In the genomic region with DNA sequence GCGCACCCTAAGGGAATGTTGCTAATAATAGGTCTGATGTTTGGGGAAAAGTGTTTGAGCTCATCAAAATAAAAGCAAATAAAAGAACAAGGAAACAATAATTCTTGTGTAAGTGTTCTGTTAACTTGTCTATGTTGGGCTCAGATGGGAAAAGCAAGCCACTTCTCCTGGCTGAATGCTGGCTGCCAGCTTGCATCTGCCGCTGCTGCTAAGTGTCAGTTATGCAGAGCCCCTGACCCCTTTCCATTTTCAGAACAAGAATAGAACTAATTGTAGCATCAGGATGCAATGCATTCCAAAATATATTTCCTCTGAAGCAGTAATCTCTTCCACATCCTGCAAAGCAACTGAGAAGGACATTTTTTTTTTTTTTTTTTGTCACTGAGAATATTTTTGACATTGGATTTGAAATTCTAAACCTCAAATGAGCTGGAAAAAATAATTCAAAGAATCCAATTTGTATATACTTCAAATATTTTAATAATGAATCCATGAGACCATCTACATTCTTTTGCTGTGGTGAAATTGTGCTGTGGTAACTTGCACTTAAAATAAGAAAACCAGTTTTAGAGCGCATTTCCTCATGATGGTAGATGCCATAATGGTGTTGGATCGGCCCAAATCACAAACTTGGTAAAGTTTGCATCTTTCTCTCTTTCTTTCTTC, we compare ENCODE assay signal across 20 cellular contexts. TPM values are rescaled to one million over a fixed set of nuclear protein-coding genes. Genes with fewer than 3 reads are reported as not detected.
A peak's percentile ranks its signal among the peaks of the same experiment; 100 is the strongest.
DNase-seq lines count a peak whose midpoint lies in the region; ATAC-seq and TF ChIP-seq lines count a peak whose summit lies in the region.
"Had no signal": no experiment of that assay in that cellular context is flagged by ENCODE, and none has a peak within 500 bp of the region (broad histone marks: within the 10 kb centered on the region; RNA-seq: fewer than 3 reads in every experiment).

No MANE protein-coding gene starts in this region.

- H3K9me3 Mint-ChIP-seq in activated T-cell treated with anti-CD3 and anti-CD28 coated beads, Interleukin-2, amount 50 U/mL, for 72 hours = peaks cover 0 to 2% of the 10 kb centered on the region in 2 donors

- no peak overlapping the region for H3K14ac ChIP-seq in mesenchymal stem cell (ENCODE audit: low read length in 2 of 2)

- no peak overlapping the region for H3K9ac ChIP-seq in mesenchymal stem cell (ENCODE audit: low read length)
- H3K9ac ChIP-seq: BLaER1 treated with 17β-estradiol and CSF1 and Interleukin-3, amounts not matched to agents 10 nM and 100 nM had no signal

- no peak overlapping the region for H2BK120ac ChIP-seq in mesenchymal stem cell (ENCODE audit: low read depth, low read length)

- H3K4me1 Mint-ChIP-seq in activated T-cell treated with anti-CD3 and anti-CD28 coated beads, Interleukin-2, amount 50 U/mL, for 72 hours (ENCODE audit: low read depth) = peaks cover 4% of the 10 kb centered on the region

- no peak overlapping the region for H2AFZ ChIP-seq in mesenchymal stem cell (ENCODE audit: low read depth, low read length)

- H3K27me3 Mint-ChIP-seq in activated T-cell treated with anti-CD3 and anti-CD28 coated beads, Interleukin-2, amount 50 U/mL, for 72 hours (ENCODE audit: low read depth) = peaks cover 13% of the 10 kb centered on the region

- no peaks in the 10 kb centered on the region for H3K27me3 ChIP-seq in mesenchymal stem cell (ENCODE audit: control insufficient read depth in 1 of 2, insufficient read depth in 1 of 2, low read length in 2 of 2)
- H3K27me3 ChIP-seq: adrenal gland; BLaER1 treated with 17β-estradiol and CSF1 and Interleukin-3, amounts not matched to agents 10 nM and 100 nM; left lung; vagina had no signal

- no peaks in the 10 kb centered on the region for H3K9me3 ChIP-seq in mesenchymal stem cell (ENCODE audit: control insufficient read depth, low read length)
- H3K9me3 ChIP-seq: adrenal gland, left lung, prostate gland, vagina had no signal

- TF ChIP-seq RAD21 in Ishikawa (IDR thresholded peaks at IDR 0.05; ENCODE audit: low read depth) = no peak

- no peak overlapping the region for H3K4ac ChIP-seq in mesenchymal stem cell (ENCODE audit: low read depth in 1 of 2, low read length in 2 of 2)

- peak overlapping the region; percentile 71 for H2BK5ac ChIP-seq in mesenchymal stem cell (ENCODE audit: low read depth, low read length, poor library complexity, severe bottlenecking)

- H3K4me3 ChIP-seq in AG10803 (ENCODE audit: low read length) = peak overlapping the region; percentile 7; the same call in 1 of the 2 replicates
- H3K4me3 ChIP-seq in mesenchymal stem cell (ENCODE audit: insufficient read depth in 1 of 2, low read depth in 1 of 2, low read length in 2 of 2) = no peak overlapping the region
- H3K4me3 ChIP-seq: adrenal gland; BLaER1 treated with 17β-estradiol and CSF1 and Interleukin-3, amounts not matched to agents 10 nM and 100 nM; left lung; prostate gland; vagina had no signal

- H3K79me1 ChIP-seq in mesenchymal stem cell (replicated peaks; ENCODE audit: low read length, poor library complexity, severe bottlenecking) = no peaks in the 10 kb centered on the region

- H4K8ac ChIP-seq in mesenchymal stem cell (ENCODE audit: low read length) = no peak overlapping the region

- peaks cover 0 to 3% of the 10 kb centered on the region in 2 donors for H3K36me3 Mint-ChIP-seq in activated T-cell treated with anti-CD3 and anti-CD28 coated beads, Interleukin-2, amount 50 U/mL, for 72 hours (ENCODE audit: insufficient read depth in 2 of 2)

- no peak overlapping the region for H4K91ac ChIP-seq in mesenchymal stem cell (ENCODE audit: low read length)

- H2AK5ac ChIP-seq in mesenchymal stem cell (ENCODE audit: low read length, severe bottlenecking) = no peak overlapping the region

- no peak overlapping the region for H2BK15ac ChIP-seq in mesenchymal stem cell (ENCODE audit: low read depth, poor library complexity, severe bottlenecking)

- no peak overlapping the region for H3K23ac ChIP-seq in mesenchymal stem cell (ENCODE audit: low read length in 2 of 2)

- TF ChIP-seq EP300 in Ishikawa (IDR thresholded peaks at IDR 0.05; ENCODE audit: borderline replicate concordance) = peak; percentile 11; the same call in 1 of the 2 replicates

- ATAC-seq in HG03378 (IDR thresholded peaks at IDR 0.05; ENCODE audit: unreplicated experiment) = no peak
- ATAC-seq in activated T-cell treated with anti-CD3 and anti-CD28 coated beads, Interleukin-2, amount 50 U/mL, for 72 hours (replicated peaks in 1 of 2) = no peak
- ATAC-seq: activated CD8-positive, alpha-beta T cell treated with anti-CD3 and anti-CD28 coated beads for 36 hours; left lung; PC-3 had no signal

- no peak overlapping the region for H3K18ac ChIP-seq in mesenchymal stem cell (ENCODE audit: low read depth in 1 of 2, low read length in 2 of 2)

- DNase-seq in AG10803 (ENCODE audit: low read depth) (peak; percentile 92), astrocyte of the hippocampus (ENCODE audit: low read depth, low spot score) (peak; percentile 53), mesenchymal stem cell (peak; percentile 28), H4 (ENCODE audit: low spot score) (no peak), substantia nigra (lab: John Stamatoyannopoulos, UW) (no peak)
- no peak for DNase-seq in activated T-cell treated with anti-CD3 and anti-CD28 coated beads, Interleukin-2, amount 50 U/mL, for 72 hours
- DNase-seq: activated CD8-positive, alpha-beta T cell treated with anti-CD3 and anti-CD28 coated beads for 36 hours; adrenal gland; cortex of kidney; DMS153; left lung; NCI-H1436 treated with DMSO at 0.1 percent for 48 hours; NCI-H510A treated with DMSO at 0.1 percent for 48 hours; PC-3 had no signal

- H3K27ac Mint-ChIP-seq in activated T-cell treated with anti-CD3 and anti-CD28 coated beads, Interleukin-2, amount 50 U/mL, for 72 hours = no peak overlapping the region
- H3K27ac Mint-ChIP-seq: activated CD8-positive, alpha-beta T cell treated with anti-CD3 and anti-CD28 coated beads for 36 hours; stimulated activated naive CD8-positive, alpha-beta T cell treated with anti-CD3 and anti-CD28 coated beads, Interleukin-15, Interleukin-2, amounts not matched to agents 100 ng/mL and 50 ng/mL, for 24 hours had no signal

- peaks cover 2% of the 10 kb centered on the region for H3K4me1 ChIP-seq in mesenchymal stem cell (ENCODE audit: control insufficient read depth, insufficient read depth, low read depth, low read length)
- H3K4me1 ChIP-seq: adrenal gland, left lung, prostate gland, vagina had no signal

- H2BK12ac ChIP-seq in mesenchymal stem cell (ENCODE audit: low read length in 2 of 2) = no peak overlapping the region

- H3K4me2 ChIP-seq in mesenchymal stem cell (ENCODE audit: low read length, poor library complexity, severe bottlenecking) = no peak overlapping the region
- H3K4me2 ChIP-seq: BLaER1 treated with 17β-estradiol and CSF1 and Interleukin-3, amounts not matched to agents 10 nM and 100 nM had no signal

- H3K4me3 Mint-ChIP-seq in activated T-cell treated with anti-CD3 and anti-CD28 coated beads, Interleukin-2, amount 50 U/mL, for 72 hours = no peak overlapping the region
- H3K4me3 Mint-ChIP-seq: activated CD8-positive, alpha-beta T cell treated with anti-CD3 and anti-CD28 coated beads for 36 hours; stimulated activated naive CD8-positive, alpha-beta T cell treated with anti-CD3 and anti-CD28 coated beads, Interleukin-15, Interleukin-2, amounts not matched to agents 100 ng/mL and 50 ng/mL, for 24 hours had no signal

- no peaks in the 10 kb centered on the region for H3K36me3 ChIP-seq in mesenchymal stem cell (ENCODE audit: control insufficient read depth in 1 of 2, insufficient read depth in 2 of 2, low read depth in 1 of 2, low read length in 2 of 2)
- H3K36me3 ChIP-seq: adrenal gland; BLaER1 treated with 17β-estradiol and CSF1 and Interleukin-3, amounts not matched to agents 10 nM and 100 nM; left lung; prostate gland; vagina had no signal

- WGBS in mesenchymal stem cell = 66% methylated on average over 4 of the region's 4 CpGs

- H3K27ac ChIP-seq in mesenchymal stem cell (ENCODE audit: low read length, poor library complexity, severe bottlenecking) (peak overlapping the region; percentile 87), substantia nigra (ENCODE audit: low read depth, low read length, poor library complexity, severe bottlenecking) (no peak overlapping the region)
- H3K27ac ChIP-seq: adrenal gland; BLaER1 treated with 17β-estradiol and CSF1 and Interleukin-3, amounts not matched to agents 10 nM and 100 nM; left lung; prostate gland; vagina had no signal

- no peak for TF ChIP-seq CTCF in AG10803 (conservative IDR thresholded peaks at IDR 0.05; ENCODE audit: low read length)

TF ChIP-seq in Ishikawa, 13 proteins besides CTCF, POLR2A, EP300 and RAD21:
- TF ChIP-seq, protein P1, sequence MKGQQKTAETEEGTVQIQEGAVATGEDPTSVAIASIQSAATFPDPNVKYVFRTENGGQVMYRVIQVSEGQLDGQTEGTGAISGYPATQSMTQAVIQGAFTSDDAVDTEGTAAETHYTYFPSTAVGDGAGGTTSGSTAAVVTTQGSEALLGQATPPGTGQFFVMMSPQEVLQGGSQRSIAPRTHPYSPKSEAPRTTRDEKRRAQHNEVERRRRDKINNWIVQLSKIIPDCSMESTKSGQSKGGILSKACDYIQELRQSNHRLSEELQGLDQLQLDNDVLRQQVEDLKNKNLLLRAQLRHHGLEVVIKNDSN (IDR thresholded peaks at IDR 0.05) = no peak
- TF ChIP-seq TEAD4 (IDR thresholded peaks at IDR 0.05) = 0 out of 2 replicates have a peak, but pooled peaks have one; percentile 21

RNA-seq across cellular contexts. Expression of a gene that starts 43.9 kb away (rescaled TPM):
- 82.1 TPM for polyA plus RNA-seq in mesenchymal stem cell (2013, experiment 1 of 2)
- 79.4 TPM for polyA plus RNA-seq in mesenchymal stem cell (2013, experiment 2 of 2)
- 123 and 141 TPM in 2 replicates for total RNA-seq in H4 (2014; rRNA removed; shearing (Covaris generic))
- 100 to 1,000 TPM; 175 to 204 TPM for total RNA-seq in activated T-cell treated with anti-CD3 and anti-CD28 coated beads, Interleukin-2, amount 50 U/mL, for 72 hours

Comparison
In these comparisons a context has a peak if more than half of its experiments do, and no peak if none do; other contexts are left out.
1. DNase-seq: peak in AG10803 (single experiment), astrocyte of the hippocampus (single experiment) and mesenchymal stem cell (single experiment); none in H4 (single experiment), substantia nigra (0 of 49) and activated T-cell treated with anti-CD3 and anti-CD28 coated beads, Interleukin-2, amount 50 U/mL, for 72 hours (0 of 2).